ENCODE assay signal across 12 cellular contexts in genomic region chr3:30354972-30355371, GRCh38.
DNase-seq lines count a peak whose midpoint lies in the region; ATAC-seq and TF ChIP-seq lines count a peak whose summit lies in the region.
"Had no signal": no experiment of that assay in that cellular context is flagged by ENCODE, and none has a peak within 500 bp of the region (broad histone marks: within the 10 kb centered on the region; RNA-seq: fewer than 3 reads in every experiment).

No MANE protein-coding gene starts in this region.

- H3K36me3 ChIP-seq in neural progenitor cell = no peaks in the 10 kb centered on the region
- H3K36me3 ChIP-seq: SJCRH30 had no signal

- H3F3A ChIP-seq in neural progenitor cell (ENCODE audit: low read depth) = no peaks in the 10 kb centered on the region

- no peak overlapping the region for H3K4me3 Mint-ChIP-seq in neural progenitor cell

- no peaks in the 10 kb centered on the region for H3K36me3 Mint-ChIP-seq in neural progenitor cell

- H3K4me1 ChIP-seq in neural progenitor cell = peaks cover 5% of the 10 kb centered on the region
- H3K4me1 ChIP-seq: parathyroid adenoma, SJCRH30 had no signal

- DNase-seq in COLO668 (lab: John Stamatoyannopoulos, UW; ENCODE audit: unreplicated experiment) (peak; percentile 42), NCI-H1105 treated with DMSO at 0.1 percent for 48 hours (lab: John Stamatoyannopoulos, UW) (peak; percentile 87), SHP77 (lab: John Stamatoyannopoulos, UW) (peak; percentile 55 to 77), neural progenitor cell (ENCODE audit: low spot score) (no peak), NOMO-1 treated with dmso at 0.1 percent for 144 hours (lab: John Stamatoyannopoulos, UW; ENCODE audit: unreplicated experiment) (no peak), substantia nigra (lab: John Stamatoyannopoulos, UW) (no peak)
- no peak for DNase-seq in central memory CD4-positive, alpha-beta T cell
- DNase-seq: activated CD8-positive, alpha-beta memory T cell treated with anti-CD3 and anti-CD28 coated beads for 24 hours had no signal

- H3K4me1 Mint-ChIP-seq in neural progenitor cell = peaks cover 48% of the 10 kb centered on the region

- peaks cover 6% of the 10 kb centered on the region for H3K27me3 Mint-ChIP-seq in neural progenitor cell (ENCODE audit: insufficient read depth, low read depth)

- H3K27ac ChIP-seq in neural progenitor cell = no peak overlapping the region
- H3K27ac ChIP-seq in substantia nigra (ENCODE audit: low read depth, low read length, poor library complexity, severe bottlenecking) = no peak overlapping the region
- H3K27ac ChIP-seq: KMS-11, parathyroid adenoma, SJCRH30 had no signal

- peak overlapping the region; percentile 53 for H3K27ac Mint-ChIP-seq in neural progenitor cell

- H3K9me3 Mint-ChIP-seq in neural progenitor cell = no peaks in the 10 kb centered on the region

- H4K20me1 ChIP-seq in neural progenitor cell (ENCODE audit: low read depth) = no peaks in the 10 kb centered on the region

- no peaks in the 10 kb centered on the region for H3K27me3 ChIP-seq in neural progenitor cell
- H3K27me3 ChIP-seq: SJCRH30 had no signal

- no peak overlapping the region for H3K4me2 ChIP-seq in neural progenitor cell
- H3K4me2 ChIP-seq: KMS-11 had no signal

- no peak overlapping the region for H3K9ac ChIP-seq in neural progenitor cell
- H3K9ac ChIP-seq: KMS-11, parathyroid adenoma had no signal

- no peak overlapping the region for H3K4me3 ChIP-seq in neural progenitor cell
- H3K4me3 ChIP-seq: SJCRH30 had no signal

- H3K79me2 ChIP-seq in neural progenitor cell (ENCODE audit: low read depth) = no peaks in the 10 kb centered on the region
- H3K79me2 ChIP-seq: parathyroid adenoma had no signal

- no peak for ATAC-seq in HG03039 (IDR thresholded peaks at IDR 0.05; ENCODE audit: unreplicated experiment)

- no peak for TF ChIP-seq CTCF in neural progenitor cell (IDR thresholded peaks at IDR 0.05)

- no peak overlapping the region for H2AFZ ChIP-seq in neural progenitor cell (replicated peaks)
- H2AFZ ChIP-seq: parathyroid adenoma had no signal

- no peaks in the 10 kb centered on the region for H3K9me3 ChIP-seq in neural progenitor cell (ENCODE audit: low read depth)
- H3K9me3 ChIP-seq: SJCRH30 had no signal

Comparison
In these comparisons a context has a peak if more than half of its experiments do, and no peak if none do; other contexts are left out.
1. DNase-seq: peak in COLO668 (single experiment), NCI-H1105 treated with DMSO at 0.1 percent for 48 hours (single experiment) and SHP77 (2 of 2); none in neural progenitor cell (single experiment), NOMO-1 treated with dmso at 0.1 percent for 144 hours (single experiment), central memory CD4-positive, alpha-beta T cell (single experiment) and substantia nigra (0 of 49).